Comparison of ENCODE assay signal across 18 cellular contexts in the genomic region with DNA sequence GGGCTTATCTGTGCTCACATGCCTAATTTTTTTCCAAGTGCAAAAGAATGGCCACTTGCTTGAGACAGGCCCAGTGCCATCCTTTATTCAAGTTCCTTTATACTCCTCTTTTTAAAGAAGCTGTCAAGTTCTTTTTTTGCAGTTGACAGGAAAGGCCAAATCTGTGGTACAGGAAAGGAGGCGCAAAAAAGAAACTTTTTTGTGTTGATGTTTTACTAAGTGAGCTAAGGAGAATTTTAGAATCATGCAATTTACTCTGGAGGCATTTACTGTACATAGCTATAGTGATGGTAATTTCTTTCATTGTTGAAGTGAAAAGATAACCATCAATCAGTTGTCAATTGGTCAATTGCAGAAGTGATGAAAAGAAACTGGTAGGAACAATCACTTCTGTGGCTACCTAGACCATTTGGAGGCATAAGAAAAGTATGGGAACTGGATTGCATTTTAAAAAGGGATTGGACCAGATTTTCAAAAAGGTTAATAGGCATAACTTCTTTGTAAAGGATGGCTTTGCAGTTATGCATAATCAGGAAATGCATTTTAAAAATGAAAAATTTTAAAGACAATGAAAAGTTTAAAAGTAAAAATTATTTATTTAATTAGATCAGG.
DNase-seq lines count a peak whose midpoint lies in the region; ATAC-seq and TF ChIP-seq lines count a peak whose summit lies in the region.
"Had no signal": no experiment of that assay in that cellular context is flagged by ENCODE, and none has a peak within 500 bp of the region (broad histone marks: within the 10 kb centered on the region; RNA-seq: fewer than 3 reads in every experiment).

No MANE protein-coding gene starts in this region.

- H3K4ac ChIP-seq in mesendoderm (ENCODE audit: low read depth, low read length): no peak overlapping the region

- WGBS in mesendoderm (ENCODE audit: extremely low coverage, insufficient coverage, low lambda C conversion rate): no CpG with 5 or more reads among the region's 1 CpG

- H3K4me1 ChIP-seq in GM23338 (ENCODE audit: insufficient read depth): peaks cover 40% of the 10 kb centered on the region
- H3K4me1 ChIP-seq in mesendoderm (ENCODE audit: control insufficient read depth, low read depth, low read length): no peaks in the 10 kb centered on the region
- H3K4me1 ChIP-seq: SJCRH30 had no signal

- TF ChIP-seq CTCF in GM23338 (conservative IDR thresholded peaks at IDR 0.05; ENCODE audit: low read depth in 2 of 2) (no peak), endothelial cell (IDR thresholded peaks at IDR 0.05; ENCODE audit: unreplicated experiment) (no peak)

- H3F3A ChIP-seq in GM23338 (replicated peaks; ENCODE audit: low read depth): no peaks in the 10 kb centered on the region

- H3K9ac ChIP-seq in mesendoderm (ENCODE audit: low read length): no peak overlapping the region
- H3K9ac ChIP-seq: BLaER1 treated with 17β-estradiol and CSF1 and Interleukin-3, amounts not matched to agents 10 nM and 100 nM had no signal

- H3K4me1 Mint-ChIP-seq in GM23338 (peaks cover 30% of the 10 kb centered on the region), endothelial cell (ENCODE audit: unreplicated experiment) (peaks cover 25% of the 10 kb centered on the region)
- H3K4me1 Mint-ChIP-seq in natural killer cell treated with Interleukin-12 subunit alpha and Interleukin-12 subunit beta and Interleukin-15 and Interleukin-18, amount 100 ng/mL, for 72 hours (ENCODE audit: low read depth in 2 of 2): no peaks in the 10 kb centered on the region
- H3K4me1 Mint-ChIP-seq: CD8-positive, alpha-beta memory T cell had no signal

- ATAC-seq in GM23338: peak; percentile 69; the same call in 2 of the 3 replicates
- ATAC-seq in natural killer cell treated with Interleukin-12 subunit alpha and Interleukin-12 subunit beta and Interleukin-15 and Interleukin-18, amount 100 ng/mL, for 72 hours: no peak
- ATAC-seq in GM21526 (IDR thresholded peaks at IDR 0.05; ENCODE audit: low FRiP score, unreplicated experiment): no peak

- H3K36me3 Mint-ChIP-seq in GM23338 (ENCODE audit: low read depth): no peaks in the 10 kb centered on the region
- no peaks in the 10 kb centered on the region for H3K36me3 Mint-ChIP-seq in endothelial cell (ENCODE audit: low read depth, unreplicated experiment)
- no peaks in the 10 kb centered on the region for H3K36me3 Mint-ChIP-seq in natural killer cell treated with Interleukin-12 subunit alpha and Interleukin-12 subunit beta and Interleukin-15 and Interleukin-18, amount 100 ng/mL, for 72 hours
- H3K36me3 Mint-ChIP-seq: CD8-positive, alpha-beta memory T cell had no signal

- H3K4me3 ChIP-seq in GM23338 (no peak overlapping the region), mesendoderm (ENCODE audit: low read length) (no peak overlapping the region)
- H3K4me3 ChIP-seq: BLaER1 treated with 17β-estradiol and CSF1 and Interleukin-3, amounts not matched to agents 10 nM and 100 nM; PC-9; SJCRH30 had no signal

- H3K4me2 ChIP-seq in GM23338 (peak overlapping the region; percentile 1; the same call in 1 of the 2 replicates), mesendoderm (ENCODE audit: low read length) (no peak overlapping the region)
- H3K4me2 ChIP-seq: PC-9 had no signal

- no peaks in the 10 kb centered on the region for H4K20me1 ChIP-seq in GM23338 (replicated peaks; ENCODE audit: insufficient read depth)
- H4K20me1 ChIP-seq: BLaER1 treated with 17β-estradiol and CSF1 and Interleukin-3, amounts not matched to agents 10 nM and 100 nM had no signal

- H3K4me3 Mint-ChIP-seq in GM23338: no peak overlapping the region
- no peak overlapping the region for H3K4me3 Mint-ChIP-seq in endothelial cell (ENCODE audit: unreplicated experiment)
- no peak overlapping the region for H3K4me3 Mint-ChIP-seq in natural killer cell treated with Interleukin-12 subunit alpha and Interleukin-12 subunit beta and Interleukin-15 and Interleukin-18, amount 100 ng/mL, for 72 hours
- H3K4me3 Mint-ChIP-seq: CD8-positive, alpha-beta memory T cell had no signal

- H3K9me2 ChIP-seq in GM23338 (ENCODE audit: insufficient read depth): no peaks in the 10 kb centered on the region

- H4K5ac ChIP-seq in mesendoderm (ENCODE audit: low read length): no peak overlapping the region

- H3K9me3 Mint-ChIP-seq in GM23338 (no peaks in the 10 kb centered on the region), endothelial cell (ENCODE audit: unreplicated experiment) (no peaks in the 10 kb centered on the region)
- peaks cover 4% of the 10 kb centered on the region for H3K9me3 Mint-ChIP-seq in natural killer cell treated with Interleukin-12 subunit alpha and Interleukin-12 subunit beta and Interleukin-15 and Interleukin-18, amount 100 ng/mL, for 72 hours

- no peak overlapping the region for H3K27ac Mint-ChIP-seq in GM23338
- peak overlapping the region; percentile 57 for H3K27ac Mint-ChIP-seq in endothelial cell (ENCODE audit: unreplicated experiment)
- no peak overlapping the region for H3K27ac Mint-ChIP-seq in natural killer cell treated with Interleukin-12 subunit alpha and Interleukin-12 subunit beta and Interleukin-15 and Interleukin-18, amount 100 ng/mL, for 72 hours
- H3K27ac Mint-ChIP-seq: CD8-positive, alpha-beta memory T cell had no signal

- no peak overlapping the region for H2AFZ ChIP-seq in GM23338
- H2AFZ ChIP-seq: PC-9 had no signal

- H4K8ac ChIP-seq in mesendoderm (ENCODE audit: low read depth, low read length): no peak overlapping the region

- DNase-seq in GM23338 (ENCODE audit: low spot score): peak; percentile 64
- DNase-seq in NCI-H2081 (lab: John Stamatoyannopoulos, UW): peak; percentile 29 to 65
- DNase-seq in endothelial cell (ENCODE audit: low spot score): no peak
- DNase-seq in mesendoderm: peak; percentile 35
- no peak for DNase-seq in OCI-M2 (lab: John Stamatoyannopoulos, UW; ENCODE audit: unreplicated experiment)
- no peak for DNase-seq in stimulated activated CD4-positive, alpha-beta T cell treated with anti-CD3 and anti-CD28 coated beads, Interleukin-4, amount 100 ng/mL, for 4 hours
- DNase-seq in natural killer cell treated with Interleukin-12 subunit alpha and Interleukin-12 subunit beta and Interleukin-15 and Interleukin-18, amount 100 ng/mL, for 72 hours (ENCODE audit: low spot score): no peak
- DNase-seq: CD8-positive, alpha-beta memory T cell; DMS79; HCEC 1CT; NCI-H1092; NCI-H187; NCI-H2171; NCI-H748 treated with DMSO at 0.1 percent for 48 hours; PC-9; SJCRH30 had no signal

- H3K27me3 ChIP-seq in GM23338 (ENCODE audit: insufficient read depth) (no peaks in the 10 kb centered on the region), mesendoderm (ENCODE audit: insufficient read depth, low read length, poor library complexity) (no peaks in the 10 kb centered on the region)
- H3K27me3 ChIP-seq: BLaER1 treated with 17β-estradiol and CSF1 and Interleukin-3, amounts not matched to agents 10 nM and 100 nM; SJCRH30 had no signal

- H3K79me2 ChIP-seq in GM23338 (replicated peaks; ENCODE audit: insufficient read depth): no peaks in the 10 kb centered on the region
- no peaks in the 10 kb centered on the region for H3K79me2 ChIP-seq in mesendoderm (ENCODE audit: control insufficient read depth, insufficient read depth, low read length)

- H3K36me3 ChIP-seq in GM23338 (ENCODE audit: insufficient read depth) (no peaks in the 10 kb centered on the region), mesendoderm (ENCODE audit: control insufficient read depth, insufficient read depth, low read length) (no peaks in the 10 kb centered on the region)
- H3K36me3 ChIP-seq: BLaER1 treated with 17β-estradiol and CSF1 and Interleukin-3, amounts not matched to agents 10 nM and 100 nM; SJCRH30 had no signal

- H3K23ac ChIP-seq in mesendoderm (ENCODE audit: low read length): no peak overlapping the region

- no peak overlapping the region for H3K56ac ChIP-seq in mesendoderm (ENCODE audit: low read length)

- no peak overlapping the region for H2BK5ac ChIP-seq in mesendoderm (ENCODE audit: low read length)

- H3K27ac ChIP-seq in GM23338 (ENCODE audit: low read depth) (peak overlapping the region; percentile 60; the same call in 1 of the 2 replicates), mesendoderm (ENCODE audit: low read depth, low read length) (no peak overlapping the region)
- H3K27ac ChIP-seq: BLaER1 treated with 17β-estradiol and CSF1 and Interleukin-3, amounts not matched to agents 10 nM and 100 nM; PC-9; SJCRH30 had no signal

- H3K18ac ChIP-seq in mesendoderm (ENCODE audit: low read length): no peak overlapping the region

- no peaks in the 10 kb centered on the region for H3K79me1 ChIP-seq in mesendoderm (ENCODE audit: low read length)

- H2AK5ac ChIP-seq in mesendoderm (ENCODE audit: low read length): no peak overlapping the region

- no peak overlapping the region for H2BK120ac ChIP-seq in mesendoderm (ENCODE audit: low read depth, low read length)

- no peak overlapping the region for H2BK15ac ChIP-seq in mesendoderm (replicated peaks; ENCODE audit: low read depth)

- H3K27me3 Mint-ChIP-seq in GM23338 (ENCODE audit: insufficient read depth, low read depth, poor library complexity) (no peaks in the 10 kb centered on the region), endothelial cell (ENCODE audit: unreplicated experiment) (no peaks in the 10 kb centered on the region)
- H3K27me3 Mint-ChIP-seq in natural killer cell treated with Interleukin-12 subunit alpha and Interleukin-12 subunit beta and Interleukin-15 and Interleukin-18, amount 100 ng/mL, for 72 hours: no peaks in the 10 kb centered on the region
- H3K27me3 Mint-ChIP-seq: CD8-positive, alpha-beta memory T cell had no signal

TF ChIP-seq in GM23338, 12 proteins besides CTCF, POLR2A, EP300 and RAD21:
- TF ChIP-seq ZNF331 (CRISPR knock-in tag; IDR thresholded peaks at IDR 0.05; ENCODE audit: low read depth): no peak
- TF ChIP-seq EZH2 (IDR thresholded peaks at IDR 0.05; ENCODE audit: low read depth, unreplicated experiment): no peak
- TF ChIP-seq POLR2AphosphoS5 (IDR thresholded peaks at IDR 0.05; ENCODE audit: low read depth): no peak
- TF ChIP-seq NANOG (IDR thresholded peaks at IDR 0.05; ENCODE audit: borderline replicate concordance): peak; percentile 38; the same call in 1 of the 2 replicates

Comparison
In these comparisons a context has a peak if more than half of its experiments do, and no peak if none do; other contexts are left out.
1. DNase-seq: peak in GM23338 (single experiment), NCI-H2081 (2 of 2) and mesendoderm (single experiment); none in endothelial cell (single experiment), OCI-M2 (single experiment), stimulated activated CD4-positive, alpha-beta T cell treated with anti-CD3 and anti-CD28 coated beads, Interleukin-4, amount 100 ng/mL, for 4 hours (0 of 2) and natural killer cell treated with Interleukin-12 subunit alpha and Interleukin-12 subunit beta and Interleukin-15 and Interleukin-18, amount 100 ng/mL, for 72 hours (single experiment).